1 cellular context compared by ENCODE assay signal in genomic region chr6:27286141-27286540, GRCh38.
TF ChIP-seq lines count a peak whose summit lies in the region.

No MANE protein-coding gene starts in this region.

TF ChIP-seq in H1, 55 proteins besides CTCF, POLR2A, EP300 and RAD21:
- no peak for TF ChIP-seq E2F6 (IDR thresholded peaks at IDR 0.05)
- no peak for TF ChIP-seq MAX (IDR thresholded peaks at IDR 0.05)
- no peak for TF ChIP-seq CBX8 (IDR thresholded peaks at IDR 0.05; ENCODE audit: borderline replicate concordance, low read depth, low read length)
- TF ChIP-seq POLR2AphosphoS5 (IDR thresholded peaks at IDR 0.05; ENCODE audit: low read depth, low read length): no peak
- no peak for TF ChIP-seq SIN3A (conservative IDR thresholded peaks at IDR 0.05 in 1 of 2, IDR thresholded peaks at IDR 0.05 in 1 of 2; ENCODE audit: low read depth in 1 of 2, low read length in 2 of 2)
- no peak for TF ChIP-seq MAFK (IDR thresholded peaks at IDR 0.05; ENCODE audit: low read depth, low read length)
TF ChIP-seq in H1: peak in this region for 0.
